In genomic region chr1:2050793-2051682, GRCh38 we compare ENCODE assay signal across 9 cellular contexts. TPM values are rescaled to one million over a fixed set of nuclear protein-coding genes. Genes with fewer than 3 reads are reported as not detected.
DNase-seq lines count a peak whose midpoint lies in the region; ATAC-seq, FAIRE-seq and TF ChIP-seq lines count a peak whose summit lies in the region.
"Had no signal": no experiment of that assay in that cellular context is flagged by ENCODE, and none has a peak within 500 bp of the region (broad histone marks: within the 10 kb centered on the region; RNA-seq: fewer than 3 reads in every experiment).

No MANE protein-coding gene starts in this region.

- H3K36me3 Mint-ChIP-seq in progenitor cell of endocrine pancreas (ENCODE audit: insufficient read depth), result peaks cover 4% of the 10 kb centered on the region

- intact Hi-C loops in heart right ventricle (cut with DNase I), result no loop called here

- H3K27ac ChIP-seq in SK-N-MC, result no peak overlapping the region
- H3K27ac ChIP-seq in heart right ventricle, result peak overlapping the region in 1 of 10 donors; percentile 34

- peak overlapping the region; percentile 69 for H3K27ac Mint-ChIP-seq in progenitor cell of endocrine pancreas

- peaks cover 9% of the 10 kb centered on the region for H3K4me1 Mint-ChIP-seq in progenitor cell of endocrine pancreas (ENCODE audit: low read depth)

- TF ChIP-seq CTCF in heart right ventricle (IDR thresholded peaks at IDR 0.05), result no peak
- no peak for TF ChIP-seq CTCF in progenitor cell of endocrine pancreas (IDR thresholded peaks at IDR 0.05; ENCODE audit: unreplicated experiment)
- TF ChIP-seq CTCF in foreskin fibroblast (IDR thresholded peaks at IDR 0.05; ENCODE audit: low read depth, low read length), result no peak

- H3K36me3 ChIP-seq in SK-N-MC (ENCODE audit: insufficient read depth, low read length) (no peaks in the 10 kb centered on the region), heart right ventricle (peaks cover 0 to 3% (median 0%) of the 10 kb centered on the region in 9 donors)

- FAIRE-seq in GM12892 (lab: Jason Lieb, UNC), result no peak
- FAIRE-seq: colon had no signal

- H3K27me3 Mint-ChIP-seq in progenitor cell of endocrine pancreas, result no peaks in the 10 kb centered on the region

- H3K9me3 ChIP-seq in SK-N-MC (ENCODE audit: low read depth, low read length), result no peaks in the 10 kb centered on the region
- no peaks in the 10 kb centered on the region for H3K9me3 ChIP-seq in heart right ventricle

- H3K9ac ChIP-seq in SK-N-MC (ENCODE audit: insufficient read length), result no peak overlapping the region

- no peaks in the 10 kb centered on the region for H3K9me3 Mint-ChIP-seq in progenitor cell of endocrine pancreas (ENCODE audit: low read depth)

- TF ChIP-seq POLR2A in GM12892 (IDR thresholded peaks at IDR 0.05; ENCODE audit: low read depth, low read length), result no peak

- 14 to 19% methylated on average over 81 to 84 of the region's 84 CpGs for WGBS in heart right ventricle, 2 donors

- DNase-seq in Daoy (ENCODE audit: low read depth) (peak; percentile 34), SK-N-MC (ENCODE audit: low read depth, low spot score) (no peak), heart right ventricle (no peak), progenitor cell of endocrine pancreas (ENCODE audit: low spot score, unreplicated experiment) (peak; percentile 38), foreskin fibroblast (no peak), NCI-H524 treated with DMSO at 0.1 percent for 48 hours (lab: John Stamatoyannopoulos, UW) (no peak), GM12892 (ENCODE audit: insufficient read length) (no peak)

- ATAC-seq in heart right ventricle, result no peak
- ATAC-seq in GM21786 (IDR thresholded peaks at IDR 0.05; ENCODE audit: unreplicated experiment), result no peak

- H3K4me3 ChIP-seq in SK-N-MC (peak overlapping the region; percentile 58), heart right ventricle (peak overlapping the region in 9 of 10 donors; percentile 40 to 64 (median 56)), foreskin fibroblast (ENCODE audit: low read depth in 1 of 2, low read length in 2 of 2) (no peak overlapping the region)

- peaks cover 3 to 19% (median 11%) of the 10 kb centered on the region in 9 donors for H3K4me1 ChIP-seq in heart right ventricle

- peaks cover 0 to 61% (median 56%) of the 10 kb centered on the region in 7 donors for H3K27me3 ChIP-seq in heart right ventricle

- peak overlapping the region; percentile 77 for H3K4me3 Mint-ChIP-seq in progenitor cell of endocrine pancreas (ENCODE audit: low read depth)

RNA-seq across cellular contexts. Expression of gene PRKCZ, which starts 0.8 kb away (rescaled TPM):
- 14.3 and 18.1 TPM in 2 replicates for total RNA-seq in Daoy (2014; rRNA removed; shearing (Covaris generic))
- total RNA-seq in heart right ventricle (10 to 100 TPM in 9 of 10 donors, 1 to 10 TPM in 1; 8.4 to 17.8 (median 14.2) TPM), progenitor cell of endocrine pancreas (71.5 and 78.0 TPM in 2 replicates)
- 10 to 100 TPM; 14.6 to 18.4 TPM for polyA plus RNA-seq in heart right ventricle
- 2.6 TPM for polyA plus RNA-seq in GM12892 (2012; ENCODE audit: missing spikeins)

RNA-seq across cellular contexts. Expression of gene GABRD, which starts 31.9 kb away (rescaled TPM):
- not detected in 2 replicates for total RNA-seq in Daoy (2014; rRNA removed; shearing (Covaris generic))
- total RNA-seq in heart right ventricle, result 1 to 10 TPM in 1 of 10 donors, under 1 TPM in 7, not detected in 2; 0.30 to 1.1 (median 0.44) TPM
- 1 to 10 TPM in 1 of 2 donors, under 1 TPM in 1; 0.87 to 1.0 TPM for polyA plus RNA-seq in heart right ventricle
- total RNA-seq in progenitor cell of endocrine pancreas, result not detected in 2 replicates
- not detected for polyA plus RNA-seq in GM12892 (2012; ENCODE audit: missing spikeins)

RNA-seq across cellular contexts. Expression of gene CFAP74, which starts 47.5 kb away (rescaled TPM):
- total RNA-seq in Daoy (2014; rRNA removed; shearing (Covaris generic)), result not detected in 2 replicates
- total RNA-seq in heart right ventricle, result not detected
- polyA plus RNA-seq in heart right ventricle, result under 1 TPM in 1 of 2 donors, not detected in 1; 0.03 TPM
- 0.36 and 0.93 TPM in 2 replicates for total RNA-seq in progenitor cell of endocrine pancreas
- not detected for polyA plus RNA-seq in GM12892 (2012; ENCODE audit: missing spikeins)

Comparison
In these comparisons a context has a peak if more than half of its experiments do, and no peak if none do; other contexts are left out.
1. DNase-seq: peak in Daoy (single experiment) and progenitor cell of endocrine pancreas (single experiment); none in SK-N-MC (single experiment), heart right ventricle (0 of 2), foreskin fibroblast (0 of 2), NCI-H524 treated with DMSO at 0.1 percent for 48 hours (single experiment) and GM12892 (single experiment).
2. H3K4me3 ChIP-seq: peak in SK-N-MC (single experiment) and heart right ventricle (9 of 10); none in foreskin fibroblast (0 of 2).